Comparison of ENCODE assay signal across 1 cellular context in the genomic region with DNA sequence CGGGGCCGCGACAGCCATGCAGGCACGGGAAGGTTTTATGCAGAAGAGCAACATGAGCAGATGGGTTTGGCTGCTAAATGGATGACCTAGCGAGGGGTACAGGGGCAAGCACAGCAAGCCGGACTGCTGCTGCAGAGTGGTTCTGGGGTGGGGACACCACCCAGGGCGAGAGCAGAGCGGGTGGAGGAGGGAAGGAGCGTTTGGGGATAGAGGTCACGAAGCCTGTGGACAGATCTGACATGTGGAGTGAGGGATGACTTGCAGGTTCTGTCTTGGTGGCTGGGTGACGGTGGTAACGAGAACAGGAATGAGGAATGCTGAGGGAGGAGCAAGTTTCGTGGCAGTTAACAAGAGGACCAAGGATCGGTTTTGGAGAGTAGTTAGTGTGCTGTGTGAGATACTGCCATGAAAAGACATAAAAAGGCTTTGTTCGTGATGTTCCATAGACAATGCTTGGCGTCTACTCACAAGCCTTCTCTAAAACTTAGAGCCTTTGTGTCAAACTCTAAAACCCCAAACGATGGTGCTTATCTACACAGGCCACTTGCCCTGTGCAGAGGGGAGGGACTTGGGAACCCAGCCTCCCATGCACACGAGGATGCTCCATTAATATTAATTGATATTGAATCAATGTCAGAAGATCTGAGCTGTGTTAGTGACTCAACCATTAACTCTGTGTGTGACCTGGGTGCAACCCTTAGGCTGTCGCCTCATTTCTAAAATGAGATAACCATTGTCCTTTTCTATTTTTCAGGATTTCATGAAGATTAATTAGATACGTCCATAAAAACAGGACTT.
TF ChIP-seq lines count a peak whose summit lies in the region.

No MANE protein-coding gene starts in this region.

TF ChIP-seq in K562, 482 proteins besides CTCF, POLR2A, EP300 and RAD21 (continued from another document):
- no peak for TF ChIP-seq ZNF407 (IDR thresholded peaks at IDR 0.05; ENCODE audit: low read depth)
- no peak for TF ChIP-seq BRD4 (IDR thresholded peaks at IDR 0.05)
- no peak for TF ChIP-seq ETV5 (CRISPR knock-in tag; IDR thresholded peaks at IDR 0.05; ENCODE audit: low read depth)
- no peak for TF ChIP-seq PATZ1 (CRISPR knock-in tag; IDR thresholded peaks at IDR 0.05; ENCODE audit: borderline replicate concordance)
- TF ChIP-seq FOXM1 (IDR thresholded peaks at IDR 0.05; ENCODE audit: low read depth): no peak
- TF ChIP-seq FOXM1 (CRISPR knock-in tag; IDR thresholded peaks at IDR 0.05; ENCODE audit: low read depth): no peak
- no peak for TF ChIP-seq THRB (CRISPR knock-in tag; conservative IDR thresholded peaks at IDR 0.05)
- TF ChIP-seq RBM17 (IDR thresholded peaks at IDR 0.05; ENCODE audit: borderline replicate concordance, low read depth, low read length): no peak
- TF ChIP-seq ZNF23 (CRISPR knock-in tag; IDR thresholded peaks at IDR 0.05): no peak
- TF ChIP-seq HDAC1 (IDR thresholded peaks at IDR 0.05): peak in 1 of 2 experiments; percentile 93; a peak in 2 of 4 replicates
- TF ChIP-seq ELF4 (CRISPR knock-in tag; IDR thresholded peaks at IDR 0.05): 0 out of 2 replicates have a peak, but pooled peaks have one; percentile 68
- TF ChIP-seq HMGN3 (IDR thresholded peaks at IDR 0.05; ENCODE audit: borderline replicate concordance, extremely low read depth, insufficient read length, low read depth, low read length): no peak
- no peak for TF ChIP-seq MYBL2 (IDR thresholded peaks at IDR 0.05; ENCODE audit: low read depth)
- TF ChIP-seq MYBL2 (CRISPR knock-in tag; IDR thresholded peaks at IDR 0.05; ENCODE audit: borderline replicate concordance): no peak
- TF ChIP-seq TSC22D4 (tag; IDR thresholded peaks at IDR 0.05): no peak
- peak; percentile 95 for TF ChIP-seq LEF1 (IDR thresholded peaks at IDR 0.05)
- TF ChIP-seq ATF4 (CRISPR knock-in tag; IDR thresholded peaks at IDR 0.05): no peak
- no peak for TF ChIP-seq HCFC1 (IDR thresholded peaks at IDR 0.05; ENCODE audit: low read depth, low read length)
- no peak for TF ChIP-seq ZNF507 (tag; conservative IDR thresholded peaks at IDR 0.05)
- TF ChIP-seq ZNF780A (CRISPR knock-in tag; IDR thresholded peaks at IDR 0.05): no peak
- TF ChIP-seq NR2C2 (CRISPR knock-in tag; IDR thresholded peaks at IDR 0.05): 0 out of 2 replicates have a peak, but pooled peaks have one; percentile 34
- peak; percentile 82 for TF ChIP-seq NR2C2 (tag; IDR thresholded peaks at IDR 0.05)
- TF ChIP-seq ZNF263 (CRISPR knock-in tag; IDR thresholded peaks at IDR 0.05; ENCODE audit: borderline replicate concordance): peak; percentile 89
- no peak for TF ChIP-seq ZNF551 (CRISPR knock-in tag; IDR thresholded peaks at IDR 0.05)
- no peak for TF ChIP-seq RBM39 (optimal IDR thresholded peaks at IDR 0.05; ENCODE audit: low read depth, low read length)
- no peak for TF ChIP-seq ZNF175 (CRISPR knock-in tag; IDR thresholded peaks at IDR 0.05; ENCODE audit: low read depth)
- TF ChIP-seq CBX8 (IDR thresholded peaks at IDR 0.05; ENCODE audit: borderline replicate concordance, extremely low read depth, low read depth, low read length, poor library complexity, severe bottlenecking): no peak
- peak; percentile 83 for TF ChIP-seq MTA3 (IDR thresholded peaks at IDR 0.05; ENCODE audit: borderline replicate concordance)
- no peak for TF ChIP-seq SPI1 (IDR thresholded peaks at IDR 0.05; ENCODE audit: borderline replicate concordance, low read depth, low read length)
- TF ChIP-seq, protein P1, sequence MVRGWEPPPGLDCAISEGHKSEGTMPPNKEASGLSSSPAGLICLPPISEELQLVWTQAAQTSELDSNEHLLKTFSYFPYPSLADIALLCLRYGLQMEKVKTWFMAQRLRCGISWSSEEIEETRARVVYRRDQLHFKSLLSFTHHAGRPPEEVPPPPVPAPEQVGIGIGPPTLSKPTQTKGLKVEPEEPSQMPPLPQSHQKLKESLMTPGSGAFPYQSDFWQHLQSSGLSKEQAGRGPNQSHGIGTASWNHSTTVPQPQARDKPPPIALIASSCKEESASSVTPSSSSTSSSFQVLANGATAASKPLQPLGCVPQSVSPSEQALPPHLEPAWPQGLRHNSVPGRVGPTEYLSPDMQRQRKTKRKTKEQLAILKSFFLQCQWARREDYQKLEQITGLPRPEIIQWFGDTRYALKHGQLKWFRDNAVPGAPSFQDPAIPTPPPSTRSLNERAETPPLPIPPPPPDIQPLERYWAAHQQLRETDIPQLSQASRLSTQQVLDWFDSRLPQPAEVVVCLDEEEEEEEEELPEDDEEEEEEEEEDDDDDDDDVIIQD (CRISPR knock-in tag; IDR thresholded peaks at IDR 0.05): no peak
- TF ChIP-seq U2AF1 (optimal IDR thresholded peaks at IDR 0.05; ENCODE audit: low read depth, low read length): no peak
